ENCODE assay signal across 2 cellular contexts in the genomic region with DNA sequence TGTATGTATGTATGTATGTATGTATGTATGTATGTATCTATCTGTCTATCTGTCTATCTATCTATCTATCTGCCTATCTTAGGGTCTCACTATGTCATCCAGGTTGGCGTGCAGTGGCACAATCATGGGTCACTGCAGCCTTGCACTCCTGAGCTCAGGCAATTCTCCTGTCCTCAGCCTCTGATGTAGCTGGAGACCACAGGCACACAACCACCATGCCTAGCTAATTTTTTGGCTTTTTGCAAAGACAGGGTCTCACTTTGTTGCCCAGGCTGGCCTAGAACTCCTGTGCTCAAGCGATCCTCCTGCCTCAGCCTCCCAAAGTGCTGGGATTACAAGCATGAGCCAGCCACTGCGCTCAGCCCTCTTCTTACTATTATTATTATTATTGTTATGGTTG. TPM values are rescaled to one million over a fixed set of nuclear protein-coding genes. Genes with fewer than 3 reads are reported as not detected.
"Had no signal": no experiment of that assay in that cellular context is flagged by ENCODE, and none has a peak within 500 bp of the region (broad histone marks: within the 10 kb centered on the region; RNA-seq: fewer than 3 reads in every experiment).

No MANE protein-coding gene starts in this region.

RNA-seq across cellular contexts. Expression of gene TPTE, which starts 4.5 kb away (rescaled TPM):
- total RNA-seq: G401, GM12878 had no signal
